1 cellular context compared by ENCODE assay signal in genomic region chr9:123607987-123608565, GRCh38.
TF ChIP-seq lines count a peak whose summit lies in the region.

No MANE protein-coding gene starts in this region.

TF ChIP-seq in SK-N-SH, 30 proteins besides CTCF, POLR2A, EP300 and RAD21 (continued from another document):
- TF ChIP-seq REST (IDR thresholded peaks at IDR 0.05; ENCODE audit: low read depth, low read length) = no peak
- TF ChIP-seq MAX (IDR thresholded peaks at IDR 0.05; ENCODE audit: low read depth) = no peak
